Comparison of ENCODE assay signal across 8 cellular contexts in genomic region chr7:21261627-21262564, GRCh38.
A peak's percentile ranks its signal among the peaks of the same experiment; 100 is the strongest.
DNase-seq lines count a peak whose midpoint lies in the region; ATAC-seq, FAIRE-seq and TF ChIP-seq lines count a peak whose summit lies in the region.

No MANE protein-coding gene starts in this region.

- ATAC-seq in HG02981 (IDR thresholded peaks at IDR 0.05; ENCODE audit: unreplicated experiment): peak; percentile 90

- CTCF ChIA-PET in AG04449 (lab: Yijun Ruan, JAX) (interaction anchor here (1.3 to 1.4 kb wide), 2 partner anchors 9 to 740 kb away, joined by 3 read pairs; no protein-coding TSS in a partner anchor), endothelial cell of umbilical vein (lab: Charles Lee) (interaction anchor here (0.5 to 3.9 kb wide), 35 partner anchors 8 to 821 kb away, joined by 3 to 42 read pairs (median 5); partner anchors contain the start of gene SP4)
- CTCF ChIA-PET in activated CD4-positive, alpha-beta T cell treated with anti-CD3 and anti-CD28 coated beads, Interleukin-2, amount 10 ng/mL, durations not matched to agents 7 days and 5 days (lab: Charles Lee): interaction anchor here (0.6 to 1.6 kb wide), 5 partner anchors 11 to 300 kb away, joined by 3 to 4 read pairs (median 3); no protein-coding TSS in a partner anchor

- peaks cover 2% of the 10 kb centered on the region for H3K36me3 Mint-ChIP-seq in activated CD4-positive, alpha-beta T cell treated with anti-CD3 and anti-CD28 coated beads, Interleukin-2, amount 10 ng/mL, durations not matched to agents 7 days and 5 days (ENCODE audit: low read depth)
- no peaks in the 10 kb centered on the region for H3K36me3 Mint-ChIP-seq in progenitor cell of endocrine pancreas (ENCODE audit: insufficient read depth)

- DNase-seq in AG04449 (ENCODE audit: low read depth, low spot score) (no peak), GM12891 (ENCODE audit: insufficient read length, low spot score) (peak; percentile 5), NCI-H460 (ENCODE audit: extremely low read depth, low read depth) (peak; percentile 17), endothelial cell of umbilical vein (ENCODE audit: low read depth, low spot score) (peak; percentile 67), progenitor cell of endocrine pancreas (ENCODE audit: low spot score, unreplicated experiment) (peak; percentile 16), 8988T (no peak)
- DNase-seq in activated CD4-positive, alpha-beta T cell treated with anti-CD3 and anti-CD28 coated beads, Interleukin-2, amount 10 ng/mL, durations not matched to agents 7 days and 5 days: peak; percentile 63

- peak overlapping the region; percentile 32 for H3K27ac Mint-ChIP-seq in activated CD4-positive, alpha-beta T cell treated with anti-CD3 and anti-CD28 coated beads, Interleukin-2, amount 10 ng/mL, durations not matched to agents 7 days and 5 days
- no peak overlapping the region for H3K27ac Mint-ChIP-seq in progenitor cell of endocrine pancreas

- H3K4me2 ChIP-seq in endothelial cell of umbilical vein (ENCODE audit: insufficient read depth, low read length): no peak overlapping the region

- POLR2A ChIA-PET in AG04449 (lab: Yijun Ruan, JAX) (no interaction called here), endothelial cell of umbilical vein (lab: Charles Lee) (no interaction called here)
- POLR2A ChIA-PET in activated CD4-positive, alpha-beta T cell treated with anti-CD3 and anti-CD28 coated beads, Interleukin-2, amount 10 ng/mL, durations not matched to agents 7 days and 5 days (lab: Charles Lee): interaction anchor here (0.6 kb wide), 1 partner anchor 263 kb away, joined by 3 read pairs; no protein-coding TSS in a partner anchor

- H3K27me3 Mint-ChIP-seq in activated CD4-positive, alpha-beta T cell treated with anti-CD3 and anti-CD28 coated beads, Interleukin-2, amount 10 ng/mL, durations not matched to agents 7 days and 5 days: peaks cover 9% of the 10 kb centered on the region
- no peaks in the 10 kb centered on the region for H3K27me3 Mint-ChIP-seq in progenitor cell of endocrine pancreas

- no peaks in the 10 kb centered on the region for H3K9me3 ChIP-seq in endothelial cell of umbilical vein (replicated peaks; ENCODE audit: control insufficient read depth, insufficient read depth, low read length)

- peak; percentile 41 for TF ChIP-seq CTCF in AG04449 (IDR thresholded peaks at IDR 0.05; ENCODE audit: insufficient read depth, low read length, missing control alignments)
- peak; percentile 67 to 68 for TF ChIP-seq CTCF in endothelial cell of umbilical vein (IDR thresholded peaks at IDR 0.05; ENCODE audit: extremely low read depth in 1 of 2, insufficient read depth in 1 of 2, low read depth in 1 of 2, low read length in 2 of 2)
- peak; percentile 71 for TF ChIP-seq CTCF in progenitor cell of endocrine pancreas (IDR thresholded peaks at IDR 0.05; ENCODE audit: unreplicated experiment)

- no peak overlapping the region for H3K27ac ChIP-seq in endothelial cell of umbilical vein (ENCODE audit: insufficient read depth, low read depth, low read length)

- no peaks in the 10 kb centered on the region for H3K27me3 ChIP-seq in endothelial cell of umbilical vein (ENCODE audit: control insufficient read depth in 2 of 2, insufficient read depth in 2 of 2, low read length in 2 of 2)

- BruUV-seq in endothelial cell of umbilical vein (replicated peaks; lab: Mats Ljungman, UMichigan): no TSS peak

- H3K9me3 Mint-ChIP-seq in activated CD4-positive, alpha-beta T cell treated with anti-CD3 and anti-CD28 coated beads, Interleukin-2, amount 10 ng/mL, durations not matched to agents 7 days and 5 days: peaks cover 5% of the 10 kb centered on the region
- no peaks in the 10 kb centered on the region for H3K9me3 Mint-ChIP-seq in progenitor cell of endocrine pancreas (ENCODE audit: low read depth)

- H3K9me1 ChIP-seq in endothelial cell of umbilical vein (replicated peaks; ENCODE audit: control insufficient read depth, extremely low read depth, insufficient read depth, low read length): no peaks in the 10 kb centered on the region

- intact Hi-C loops in endothelial cell of umbilical vein (cut with micrococcal nuclease): loop anchor here (1.0 kb wide), 5 partner anchors 56 to 739 kb away; no protein-coding TSS in a partner anchor

- H3K4me1 ChIP-seq in endothelial cell of umbilical vein (ENCODE audit: control insufficient read depth, extremely low read depth, insufficient read depth, low read length): peaks cover 2% of the 10 kb centered on the region

- FAIRE-seq in GM12891 (lab: Jason Lieb, UNC): peak; percentile 69
- peak; percentile 70 for FAIRE-seq in endothelial cell of umbilical vein (lab: Jason Lieb, UNC)

- peaks cover 13% of the 10 kb centered on the region for H3K4me1 Mint-ChIP-seq in activated CD4-positive, alpha-beta T cell treated with anti-CD3 and anti-CD28 coated beads, Interleukin-2, amount 10 ng/mL, durations not matched to agents 7 days and 5 days
- peaks cover 3% of the 10 kb centered on the region for H3K4me1 Mint-ChIP-seq in progenitor cell of endocrine pancreas (ENCODE audit: low read depth)

- H3K36me3 ChIP-seq in endothelial cell of umbilical vein (ENCODE audit: control insufficient read depth in 2 of 2, extremely low read depth in 1 of 2, insufficient read depth in 2 of 2, low read length in 2 of 2): no peaks in the 10 kb centered on the region

- no peaks in the 10 kb centered on the region for H3K79me2 ChIP-seq in endothelial cell of umbilical vein (ENCODE audit: control insufficient read depth, insufficient read depth, low read length)

- H3K4me3 ChIP-seq in AG04449 (ENCODE audit: low read depth, low read length) (no peak overlapping the region), endothelial cell of umbilical vein (replicated peaks in 1 of 3; ENCODE audit: insufficient read depth in 1 of 3, low read depth in 1 of 3, low read length in 3 of 3) (no peak overlapping the region)

- H4K20me1 ChIP-seq in endothelial cell of umbilical vein (replicated peaks; ENCODE audit: control insufficient read depth, extremely low read depth, insufficient read depth, low read length): no peaks in the 10 kb centered on the region

- TF ChIP-seq POLR2A in GM12891 (IDR thresholded peaks at IDR 0.05; ENCODE audit: low read depth, low read length): no peak
- no peak for TF ChIP-seq POLR2A in endothelial cell of umbilical vein (IDR thresholded peaks at IDR 0.05; ENCODE audit: low read depth, low read length)

- H2AFZ ChIP-seq in endothelial cell of umbilical vein (ENCODE audit: low read depth, low read length): peak overlapping the region; percentile 69

- no peak overlapping the region for H3K9ac ChIP-seq in endothelial cell of umbilical vein (replicated peaks; ENCODE audit: extremely low read depth, insufficient read depth, low read length)

- dilution Hi-C loops in endothelial cell of umbilical vein (cut with MboI; ENCODE audit: extremely low pct_ligation_motif_present, low sequenced_read_pairs): no loop called here

- H3K4me3 Mint-ChIP-seq in activated CD4-positive, alpha-beta T cell treated with anti-CD3 and anti-CD28 coated beads, Interleukin-2, amount 10 ng/mL, durations not matched to agents 7 days and 5 days: no peak overlapping the region
- H3K4me3 Mint-ChIP-seq in progenitor cell of endocrine pancreas (ENCODE audit: low read depth): no peak overlapping the region

TF ChIP-seq in GM12891, 5 proteins besides CTCF, POLR2A, EP300 and RAD21:
- TF ChIP-seq TAF1 (IDR thresholded peaks at IDR 0.05; ENCODE audit: low read depth, low read length) (no peak), PAX5 (IDR thresholded peaks at IDR 0.05; ENCODE audit: insufficient read depth, low read length, severe bottlenecking) (no peak), SPI1 (IDR thresholded peaks at IDR 0.05; ENCODE audit: low read depth, low read length) (no peak), POU2F2 (IDR thresholded peaks at IDR 0.05; ENCODE audit: low read depth, low read length) (no peak)

TF ChIP-seq in endothelial cell of umbilical vein, 7 proteins besides CTCF, POLR2A, EP300 and RAD21:
- TF ChIP-seq JUN (IDR thresholded peaks at IDR 0.05; ENCODE audit: borderline replicate concordance, insufficient read depth, insufficient read length, low read depth): no peak
- no peak for TF ChIP-seq EZH2 (IDR thresholded peaks at IDR 0.05; ENCODE audit: borderline replicate concordance, low read depth, low read length, severe bottlenecking)
- TF ChIP-seq POLR2AphosphoS5 (IDR thresholded peaks at IDR 0.05; ENCODE audit: insufficient read depth, low read depth, low read length): no peak
- TF ChIP-seq, protein P1, sequence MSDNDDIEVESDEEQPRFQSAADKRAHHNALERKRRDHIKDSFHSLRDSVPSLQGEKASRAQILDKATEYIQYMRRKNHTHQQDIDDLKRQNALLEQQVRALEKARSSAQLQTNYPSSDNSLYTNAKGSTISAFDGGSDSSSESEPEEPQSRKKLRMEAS (IDR thresholded peaks at IDR 0.05; ENCODE audit: insufficient read depth, insufficient read length): no peak
- TF ChIP-seq GATA2 (IDR thresholded peaks at IDR 0.05; ENCODE audit: insufficient read depth, insufficient read length, low read depth, low read length): no peak
- TF ChIP-seq MYC (IDR thresholded peaks at IDR 0.05; ENCODE audit: low read depth, low read length): no peak
- no peak for TF ChIP-seq FOS (IDR thresholded peaks at IDR 0.05; ENCODE audit: borderline replicate concordance, insufficient read depth, low read length)

Comparison
In these comparisons a context has a peak if more than half of its experiments do, and no peak if none do; other contexts are left out.
1. DNase-seq: peak in GM12891 (single experiment), NCI-H460 (single experiment), activated CD4-positive, alpha-beta T cell treated with anti-CD3 and anti-CD28 coated beads, Interleukin-2, amount 10 ng/mL, durations not matched to agents 7 days and 5 days (single experiment), endothelial cell of umbilical vein (single experiment) and progenitor cell of endocrine pancreas (single experiment); none in AG04449 (single experiment) and 8988T (single experiment).
2. Peak in every context shown above with its lines, with median percentiles within 50 percentile points of each other: CTCF ChIP-seq.